Comparison of ENCODE assay signal across 9 cellular contexts in the genomic region with DNA sequence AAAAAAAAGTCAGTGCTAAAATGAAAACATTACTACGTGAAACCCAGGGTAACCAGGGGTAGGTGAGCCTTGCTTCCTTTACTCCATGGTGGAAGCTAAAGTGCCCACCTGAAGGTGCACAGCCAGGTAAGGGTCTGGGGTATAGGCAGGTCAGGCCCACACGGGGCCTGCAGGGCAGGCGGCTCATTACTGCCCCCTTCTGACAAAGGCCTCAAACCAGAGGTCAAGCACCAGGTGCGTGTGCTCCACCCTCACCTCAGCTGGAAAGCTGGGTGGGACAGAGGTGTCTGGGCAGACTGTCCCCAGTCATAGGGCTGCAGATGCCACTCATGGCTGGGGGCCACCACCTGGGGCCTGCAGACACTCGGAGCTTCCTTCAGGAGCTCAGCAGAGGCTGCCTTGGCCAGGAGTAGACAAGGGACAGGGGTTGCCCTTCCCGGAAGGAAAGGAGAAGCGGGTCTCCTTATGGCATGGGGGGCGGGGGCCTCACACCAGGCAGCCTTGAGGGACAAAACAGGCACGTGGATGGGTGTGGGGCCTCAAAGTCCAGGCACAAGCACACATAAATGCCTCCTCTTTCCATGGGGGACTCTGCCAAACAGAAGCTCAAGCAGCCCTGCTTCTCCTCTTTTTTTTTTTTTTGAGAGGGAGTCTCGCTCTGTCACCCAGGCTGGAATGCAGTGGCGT. TPM values are rescaled to one million over a fixed set of nuclear protein-coding genes. Genes with fewer than 3 reads are reported as not detected.
DNase-seq lines count a peak whose midpoint lies in the region; ATAC-seq and TF ChIP-seq lines count a peak whose summit lies in the region.
"Had no signal": no experiment of that assay in that cellular context is flagged by ENCODE, and none has a peak within 500 bp of the region (broad histone marks: within the 10 kb centered on the region; RNA-seq: fewer than 3 reads in every experiment).

No MANE protein-coding gene starts in this region.

- no peak overlapping the region for H3K4me3 Mint-ChIP-seq in T-helper 17 cell

- ATAC-seq in T-helper 17 cell = no peak
- no peak for ATAC-seq in HG03097 (IDR thresholded peaks at IDR 0.05; ENCODE audit: low FRiP score, unreplicated experiment)
- no peak for ATAC-seq in GM21360 (IDR thresholded peaks at IDR 0.05; ENCODE audit: unreplicated experiment)

- no peak overlapping the region for H3K4me3 ChIP-seq in AG09309 (ENCODE audit: control insufficient read depth, low read depth, low read length)
- H3K4me3 ChIP-seq: dorsolateral prefrontal cortex had no signal

- H3K27ac Mint-ChIP-seq in T-helper 17 cell = peak overlapping the region; percentile 96

- peak; percentile 5 for TF ChIP-seq CTCF in AG09309 (IDR thresholded peaks at IDR 0.05; ENCODE audit: control insufficient read depth, insufficient read depth, low read depth, low read length, missing control alignments)
- TF ChIP-seq CTCF in GM12872 (IDR thresholded peaks at IDR 0.05; ENCODE audit: insufficient read depth, low read depth, low read length) = peak; percentile 61

- intact Hi-C loops in head of caudate nucleus (cut with DNase I) (no loop called here), posterior vena cava (cut with DNase I) (no loop called here)

- H3K4me1 Mint-ChIP-seq in T-helper 17 cell = peaks cover 29% of the 10 kb centered on the region

- no peaks in the 10 kb centered on the region for H3K36me3 Mint-ChIP-seq in T-helper 17 cell (ENCODE audit: low read depth)

- H3K9me3 ChIP-seq in T-helper 17 cell (ENCODE audit: control insufficient read depth, low read length, poor library complexity, severe bottlenecking) = no peaks in the 10 kb centered on the region

- no peaks in the 10 kb centered on the region for H3K27me3 Mint-ChIP-seq in T-helper 17 cell

- DNase-seq in AG09309 (ENCODE audit: low read depth) (no peak), T-helper 17 cell (no peak), iPS-NIHi7 (ENCODE audit: extremely low spot score) (peak; percentile 73), head of caudate nucleus (no peak), posterior vena cava (ENCODE audit: low spot score) (no peak)
- DNase-seq: dorsolateral prefrontal cortex had no signal

RNA-seq across cellular contexts. Expression of a gene that starts 36.2 kb away (rescaled TPM):
- 1 to 10 TPM; 4.9 to 7.1 TPM for total RNA-seq in T-helper 17 cell
- 10 to 100 TPM; 17.6 to 26.5 TPM for total RNA-seq in posterior vena cava
